ENCODE assay signal across 9 cellular contexts in genomic region chr3:169241928-169242751, GRCh38.
DNase-seq lines count a peak whose midpoint lies in the region; ATAC-seq, FAIRE-seq and TF ChIP-seq lines count a peak whose summit lies in the region.
"Had no signal": no experiment of that assay in that cellular context is flagged by ENCODE, and none has a peak within 500 bp of the region (broad histone marks: within the 10 kb centered on the region; RNA-seq: fewer than 3 reads in every experiment).

No MANE protein-coding gene starts in this region.

- DNase-seq in AG04450 (ENCODE audit: low read depth, low spot score) (no peak), Panc1 (ENCODE audit: low read depth, low spot score) (no peak), fibroblast of villous mesenchyme (ENCODE audit: low read depth) (peak; percentile 39), RCC 7860 (ENCODE audit: low spot score) (no peak)
- no peak for DNase-seq in effector CD4-positive, alpha-beta T cell
- no peak for DNase-seq in stimulated activated CD4-positive, alpha-beta T cell treated with anti-CD3 and anti-CD28 coated beads, Interleukin-4, amount 100 ng/mL, for 1 hour

- no peaks in the 10 kb centered on the region for H3K9me2 ChIP-seq in neural cell (ENCODE audit: insufficient read depth, low read length)

- CTCF ChIA-PET in AG04450 (lab: Charles Lee) (interaction anchor here (0.6 to 2.1 kb wide), 9 partner anchors 11 to 427 kb away, joined by 3 to 13 read pairs (median 4); no protein-coding TSS in a partner anchor), Panc1 (lab: Charles Lee) (no interaction called here)

- no peak for FAIRE-seq in RCC 7860 (lab: Jason Lieb, UNC)

- peak overlapping the region; percentile 9 for H3K4me2 ChIP-seq in neural cell (ENCODE audit: low read length)

- no TSS peak for BruUV-seq in Panc1 (replicated peaks; lab: Mats Ljungman, UMichigan)

- TF ChIP-seq EP300 in neural cell (conservative IDR thresholded peaks at IDR 0.05; ENCODE audit: poor library complexity, severe bottlenecking): no peak

- no peak for TF ChIP-seq CTCF in AG04450 (IDR thresholded peaks at IDR 0.05; ENCODE audit: low read depth, low read length)
- TF ChIP-seq CTCF in Panc1 (IDR thresholded peaks at IDR 0.05): no peak
- no peak for TF ChIP-seq CTCF in fibroblast of villous mesenchyme (IDR thresholded peaks at IDR 0.05; ENCODE audit: insufficient read depth, low read depth, low read length)
- no peak for TF ChIP-seq CTCF in neural cell (IDR thresholded peaks at IDR 0.05; ENCODE audit: poor library complexity, severe bottlenecking)

- no peaks in the 10 kb centered on the region for H4K20me1 ChIP-seq in neural cell (ENCODE audit: insufficient read depth)

- no peak for TF ChIP-seq RAD21 in neural cell (conservative IDR thresholded peaks at IDR 0.05)

- H3K9ac ChIP-seq in neural cell (ENCODE audit: low read length): no peak overlapping the region

- intact Hi-C loops in Panc1 (cut with micrococcal nuclease; ENCODE audit: unreplicated experiment): no loop called here

- H3K9me3 ChIP-seq in AG04450 (ENCODE audit: control insufficient read depth, insufficient read depth, low read length): no peaks in the 10 kb centered on the region
- no peaks in the 10 kb centered on the region for H3K9me3 ChIP-seq in Panc1 (ENCODE audit: control insufficient read depth, insufficient read depth, low read depth, low read length)
- no peaks in the 10 kb centered on the region for H3K9me3 ChIP-seq in neural cell (ENCODE audit: low read length)

- in situ Hi-C loops in Panc1 (cut with HindIII; ENCODE audit: low pct_unique_long_range_greater_than_20kb, low sequenced_read_pairs): no loop called here

- no peak overlapping the region for H2AFZ ChIP-seq in neural cell (ENCODE audit: low read depth, low read length)

- no peaks in the 10 kb centered on the region for H3K27me3 ChIP-seq in AG04450 (ENCODE audit: control insufficient read depth, insufficient read depth, low read length)
- peaks cover 15% of the 10 kb centered on the region for H3K27me3 ChIP-seq in Panc1 (ENCODE audit: control insufficient read depth, insufficient read depth, low read length)
- no peaks in the 10 kb centered on the region for H3K27me3 ChIP-seq in neural cell (ENCODE audit: insufficient read depth, low read depth, low read length)

- ATAC-seq in Panc1 (peak; percentile 80), HG02571 (IDR thresholded peaks at IDR 0.05; ENCODE audit: unreplicated experiment) (no peak)

- H3K79me2 ChIP-seq in neural cell (replicated peaks; ENCODE audit: insufficient read depth, low read length): no peaks in the 10 kb centered on the region

- peaks cover 3% of the 10 kb centered on the region; the same call in 1 of the 2 replicates for H3K4me1 ChIP-seq in Panc1 (ENCODE audit: control insufficient read depth, insufficient read depth, low read length)

- POLR2A ChIA-PET in AG04450 (lab: Yijun Ruan, JAX) (no interaction called here), Panc1 (lab: Charles Lee) (no interaction called here)

- H3K27ac ChIP-seq in AG04450 (ENCODE audit: low read depth, low read length) (peak overlapping the region; percentile 75), Panc1 (ENCODE audit: low read length) (no peak overlapping the region), neural cell (ENCODE audit: low read length) (no peak overlapping the region)
- H3K27ac ChIP-seq: HL-60 had no signal

- H3K36me3 ChIP-seq in Panc1 (ENCODE audit: control insufficient read depth, insufficient read depth, low read length): no peaks in the 10 kb centered on the region
- H3K36me3 ChIP-seq in neural cell (ENCODE audit: insufficient read depth, low read length): no peaks in the 10 kb centered on the region

- H3K4me3 ChIP-seq in AG04450 (ENCODE audit: low read depth, low read length) (peak overlapping the region; percentile 53), Panc1 (ENCODE audit: low read depth in 2 of 2, low read length in 2 of 2) (peak overlapping the region; percentile 14 to 41), fibroblast of villous mesenchyme (ENCODE audit: low read depth, low read length) (peak overlapping the region; percentile 58), neural cell (ENCODE audit: low read length) (peak overlapping the region; percentile 53)

- no peaks in the 10 kb centered on the region for H3F3A ChIP-seq in neural cell (ENCODE audit: insufficient read depth, low read length, poor library complexity, severe bottlenecking)

TF ChIP-seq in neural cell, 6 proteins besides CTCF, POLR2A, EP300 and RAD21:
- TF ChIP-seq, protein P1, sequence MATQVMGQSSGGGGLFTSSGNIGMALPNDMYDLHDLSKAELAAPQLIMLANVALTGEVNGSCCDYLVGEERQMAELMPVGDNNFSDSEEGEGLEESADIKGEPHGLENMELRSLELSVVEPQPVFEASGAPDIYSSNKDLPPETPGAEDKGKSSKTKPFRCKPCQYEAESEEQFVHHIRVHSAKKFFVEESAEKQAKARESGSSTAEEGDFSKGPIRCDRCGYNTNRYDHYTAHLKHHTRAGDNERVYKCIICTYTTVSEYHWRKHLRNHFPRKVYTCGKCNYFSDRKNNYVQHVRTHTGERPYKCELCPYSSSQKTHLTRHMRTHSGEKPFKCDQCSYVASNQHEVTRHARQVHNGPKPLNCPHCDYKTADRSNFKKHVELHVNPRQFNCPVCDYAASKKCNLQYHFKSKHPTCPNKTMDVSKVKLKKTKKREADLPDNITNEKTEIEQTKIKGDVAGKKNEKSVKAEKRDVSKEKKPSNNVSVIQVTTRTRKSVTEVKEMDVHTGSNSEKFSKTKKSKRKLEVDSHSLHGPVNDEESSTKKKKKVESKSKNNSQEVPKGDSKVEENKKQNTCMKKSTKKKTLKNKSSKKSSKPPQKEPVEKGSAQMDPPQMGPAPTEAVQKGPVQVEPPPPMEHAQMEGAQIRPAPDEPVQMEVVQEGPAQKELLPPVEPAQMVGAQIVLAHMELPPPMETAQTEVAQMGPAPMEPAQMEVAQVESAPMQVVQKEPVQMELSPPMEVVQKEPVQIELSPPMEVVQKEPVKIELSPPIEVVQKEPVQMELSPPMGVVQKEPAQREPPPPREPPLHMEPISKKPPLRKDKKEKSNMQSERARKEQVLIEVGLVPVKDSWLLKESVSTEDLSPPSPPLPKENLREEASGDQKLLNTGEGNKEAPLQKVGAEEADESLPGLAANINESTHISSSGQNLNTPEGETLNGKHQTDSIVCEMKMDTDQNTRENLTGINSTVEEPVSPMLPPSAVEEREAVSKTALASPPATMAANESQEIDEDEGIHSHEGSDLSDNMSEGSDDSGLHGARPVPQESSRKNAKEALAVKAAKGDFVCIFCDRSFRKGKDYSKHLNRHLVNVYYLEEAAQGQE (IDR thresholded peaks at IDR 0.05; ENCODE audit: borderline replicate concordance): no peak
- no peak for TF ChIP-seq EZH2 (IDR thresholded peaks at IDR 0.05; ENCODE audit: borderline replicate concordance, insufficient read depth, low read length, poor library complexity, severe bottlenecking)
- no peak for TF ChIP-seq TAF1 (IDR thresholded peaks at IDR 0.05; ENCODE audit: low read depth)
- no peak for TF ChIP-seq POLR2AphosphoS5 (IDR thresholded peaks at IDR 0.05)
- no peak for TF ChIP-seq SMC3 (conservative IDR thresholded peaks at IDR 0.05; ENCODE audit: poor library complexity)
- no peak for TF ChIP-seq MXI1 (conservative IDR thresholded peaks at IDR 0.05; ENCODE audit: poor library complexity, severe bottlenecking)
